27 cellular contexts compared by ENCODE assay signal in the genomic region with DNA sequence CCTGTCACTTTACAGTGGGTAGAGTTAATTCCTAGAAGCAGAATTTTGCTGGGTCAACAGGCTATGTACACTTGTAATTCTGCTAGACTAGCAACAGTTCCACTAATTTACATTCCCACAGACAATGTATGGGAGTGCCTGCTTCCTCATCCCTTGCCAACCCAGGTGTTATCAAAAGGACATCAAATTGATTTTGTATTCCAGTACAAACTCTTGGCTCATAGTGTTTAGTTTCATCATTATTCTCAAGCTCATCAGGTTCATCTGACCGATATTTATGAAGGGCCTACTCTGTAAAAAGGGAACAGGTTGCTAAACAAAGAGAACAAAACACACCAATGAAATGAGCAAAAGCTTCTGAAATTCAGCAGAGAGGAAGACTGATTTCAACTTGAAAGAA. TPM values are rescaled to one million over a fixed set of nuclear protein-coding genes. Genes with fewer than 3 reads are reported as not detected.
A peak's percentile ranks its signal among the peaks of the same experiment; 100 is the strongest.
DNase-seq lines count a peak whose midpoint lies in the region; ATAC-seq and TF ChIP-seq lines count a peak whose summit lies in the region.
"Had no signal": no experiment of that assay in that cellular context is flagged by ENCODE, and none has a peak within 500 bp of the region (broad histone marks: within the 10 kb centered on the region; RNA-seq: fewer than 3 reads in every experiment).

No MANE protein-coding gene starts in this region.

- H3K27ac ChIP-seq in OCI-LY3 (ENCODE audit: low read length) (peak overlapping the region; percentile 7; the same call in 1 of the 2 replicates), gastroesophageal sphincter (peak overlapping the region in 3 of 4 donors; percentile 77 to 88 (median 86)), tibial artery (peak overlapping the region; percentile 29 to 57)
- H3K27ac ChIP-seq: A549, psoas muscle had no signal

- peaks cover 50% of the 10 kb centered on the region for H3K36me3 Mint-ChIP-seq in activated naive CD4-positive, alpha-beta T cell treated with anti-CD3 and anti-CD28 coated beads, Interleukin-2, amount 10 ng/mL, durations not matched to agents 7 days and 5 days

- no peak overlapping the region for H3K9ac ChIP-seq in OCI-LY3 (ENCODE audit: low read length)

- peak overlapping the region; percentile 34 for H3K27ac Mint-ChIP-seq in activated naive CD4-positive, alpha-beta T cell treated with anti-CD3 and anti-CD28 coated beads, Interleukin-2, amount 10 ng/mL, durations not matched to agents 7 days and 5 days
- H3K27ac Mint-ChIP-seq: stimulated activated effector memory CD8-positive, alpha-beta T cell treated with anti-CD3 and anti-CD28 coated beads, Interleukin-12 subunit alpha, Interleukin-12 subunit beta, amount 100 ng/mL, for 72 hours had no signal

- no peak for TF ChIP-seq POLR2A in gastroesophageal sphincter (IDR thresholded peaks at IDR 0.05)

- H3K4me1 ChIP-seq in OCI-LY3 (ENCODE audit: low read length) (peaks cover 44% of the 10 kb centered on the region), gastroesophageal sphincter (peaks cover 16 to 90% (median 18%) of the 10 kb centered on the region in 3 donors), tibial artery (peaks cover 0 to 56% (median 24%) of the 10 kb centered on the region in 4 donors)

- no peak overlapping the region for H3K4me2 ChIP-seq in OCI-LY3 (ENCODE audit: low read length)
- H3K4me2 ChIP-seq: A549 had no signal

- no peak for TF ChIP-seq EP300 in gastroesophageal sphincter (IDR thresholded peaks at IDR 0.05)

- H3K4me3 ChIP-seq in OCI-LY3 (ENCODE audit: low read length) (no peak overlapping the region), gastroesophageal sphincter (no peak overlapping the region), tibial artery (no peak overlapping the region)
- H3K4me3 ChIP-seq: A549, coronary artery, K562, psoas muscle had no signal

- H3K4me3 Mint-ChIP-seq in activated naive CD4-positive, alpha-beta T cell treated with anti-CD3 and anti-CD28 coated beads, Interleukin-2, amount 10 ng/mL, durations not matched to agents 7 days and 5 days = no peak overlapping the region
- H3K4me3 Mint-ChIP-seq: activated CD4-positive, alpha-beta T cell treated with anti-CD3 and anti-CD28 coated beads, Interleukin-2, amount 10 ng/mL, durations not matched to agents 24 days and 14 days; activated T-helper 1 cell treated with anti-CD3 and anti-CD28 coated beads, Interleukin-12 subunit alpha, Interleukin-12 subunit beta, Interleukin-2, Interleukin-4 antibody, amounts not matched to agents 30 ng/mL and 10 ng/mL and 1 ng/mL, durations not matched to agents 14 hours and 24 hours and 36 hours; naive B cell; stimulated activated effector memory CD8-positive, alpha-beta T cell treated with anti-CD3 and anti-CD28 coated beads, Interleukin-12 subunit alpha, Interleukin-12 subunit beta, amount 100 ng/mL, for 72 hours had no signal

- H3K9me3 Mint-ChIP-seq in activated naive CD4-positive, alpha-beta T cell treated with anti-CD3 and anti-CD28 coated beads, Interleukin-2, amount 10 ng/mL, durations not matched to agents 7 days and 5 days = no peaks in the 10 kb centered on the region
- H3K9me3 Mint-ChIP-seq: activated CD4-positive, alpha-beta T cell treated with anti-CD3 and anti-CD28 coated beads, Interleukin-2, amount 10 ng/mL, durations not matched to agents 24 days and 14 days; activated T-helper 1 cell treated with anti-CD3 and anti-CD28 coated beads, Interleukin-12 subunit alpha, Interleukin-12 subunit beta, Interleukin-2, Interleukin-4 antibody, amounts not matched to agents 30 ng/mL and 10 ng/mL and 1 ng/mL, durations not matched to agents 14 hours and 24 hours and 36 hours; naive B cell; stimulated activated effector memory CD8-positive, alpha-beta T cell treated with anti-CD3 and anti-CD28 coated beads, Interleukin-12 subunit alpha, Interleukin-12 subunit beta, amount 100 ng/mL, for 72 hours had no signal

- H3K27me3 Mint-ChIP-seq in activated naive CD4-positive, alpha-beta T cell treated with anti-CD3 and anti-CD28 coated beads, Interleukin-2, amount 10 ng/mL, durations not matched to agents 7 days and 5 days = no peaks in the 10 kb centered on the region
- H3K27me3 Mint-ChIP-seq: activated CD4-positive, alpha-beta T cell treated with anti-CD3 and anti-CD28 coated beads, Interleukin-2, amount 10 ng/mL, durations not matched to agents 24 days and 14 days; naive B cell had no signal

- peaks cover 88% of the 10 kb centered on the region for H3K79me2 ChIP-seq in OCI-LY3 (ENCODE audit: low read length)

- DNase-seq in activated naive CD4-positive, alpha-beta T cell treated with anti-CD3 and anti-CD28 coated beads, Interleukin-2, amount 10 ng/mL, durations not matched to agents 7 days and 5 days = no peak
- DNase-seq in activated naive CD4-positive, alpha-beta T cell treated with Interleukin-2 at 50 U/mL for 16 hours = no peak
- DNase-seq in tibial artery = no peak
- no peak for DNase-seq in SHP77 (lab: John Stamatoyannopoulos, UW)
- DNase-seq in amniotic stem cell (lab: John Stamatoyannopoulos, UW) = no peak
- DNase-seq: caudate nucleus; effector memory CD4-positive, alpha-beta T cell; left ventricle myocardium superior; midbrain; naive B cell; NCI-H1092 treated with DMSO at 0.1 percent for 48 hours; NCI-H187; NCI-H510A; nucleus accumbens; psoas muscle; stimulated activated CD4-positive, alpha-beta T cell treated with anti-CD3 and anti-CD28 coated beads, Interleukin-15, amount 100 ng/mL, for 24 hours; SW 1271; T-helper 9 cell had no signal

- CTCF ChIA-PET in activated naive CD4-positive, alpha-beta T cell treated with anti-CD3 and anti-CD28 coated beads, Interleukin-2, amount 10 ng/mL, durations not matched to agents 7 days and 5 days (lab: Charles Lee) = interaction anchor here (1.3 to 2.7 kb wide), 3 partner anchors 11 to 63 kb away, joined by 3 to 10 read pairs (median 4); a partner anchor contains a TSS

- peaks cover 72% of the 10 kb centered on the region for H3K36me3 ChIP-seq in OCI-LY3 (replicated peaks; ENCODE audit: low read depth, low read length)
- H3K36me3 ChIP-seq in gastroesophageal sphincter = peaks cover 0 to 71% of the 10 kb centered on the region in 2 donors
- peaks cover 39 to 54% (median 46%) of the 10 kb centered on the region in 3 donors for H3K36me3 ChIP-seq in tibial artery

- TF ChIP-seq CTCF in OCI-LY3 (IDR thresholded peaks at IDR 0.05; ENCODE audit: low read depth, low read length) (no peak), gastroesophageal sphincter (IDR thresholded peaks at IDR 0.05) (no peak), tibial artery (IDR thresholded peaks at IDR 0.05) (no peak)

- ATAC-seq in gastroesophageal sphincter = no peak
- no peak for ATAC-seq in HG03039 (IDR thresholded peaks at IDR 0.05; ENCODE audit: unreplicated experiment)
- ATAC-seq: A549; K562; left ventricle myocardium superior; psoas muscle; stimulated activated effector memory CD8-positive, alpha-beta T cell treated with anti-CD3 and anti-CD28 coated beads, Interleukin-12 subunit alpha, Interleukin-12 subunit beta, amount 100 ng/mL, for 72 hours had no signal

- H4K20me1 ChIP-seq in OCI-LY3 (ENCODE audit: insufficient read depth, low read length) = peaks cover 30% of the 10 kb centered on the region; the same call in 1 of the 2 replicates

- H3K27me3 ChIP-seq in OCI-LY3 (ENCODE audit: low read depth, low read length) = no peaks in the 10 kb centered on the region
- H3K27me3 ChIP-seq in gastroesophageal sphincter = no peaks in the 10 kb centered on the region
- H3K27me3 ChIP-seq in tibial artery = no peaks in the 10 kb centered on the region

- H3K9me3 ChIP-seq in OCI-LY3 (ENCODE audit: insufficient read depth, low read length) = no peaks in the 10 kb centered on the region
- no peaks in the 10 kb centered on the region for H3K9me3 ChIP-seq in gastroesophageal sphincter
- no peaks in the 10 kb centered on the region for H3K9me3 ChIP-seq in tibial artery
- H3K9me3 ChIP-seq: A549, psoas muscle had no signal

- H2AFZ ChIP-seq in OCI-LY3 (ENCODE audit: low read depth, low read length) = no peak overlapping the region

- WGBS in gastroesophageal sphincter (ENCODE audit: low coverage in 1 of 2), 2 donors = 83% methylated on average over 1 of the region's 1 CpG; no CpG with 5 or more reads in 1 of the 2 donors

- H3K4me1 Mint-ChIP-seq in activated naive CD4-positive, alpha-beta T cell treated with anti-CD3 and anti-CD28 coated beads, Interleukin-2, amount 10 ng/mL, durations not matched to agents 7 days and 5 days = peaks cover 2% of the 10 kb centered on the region
- H3K4me1 Mint-ChIP-seq: naive B cell had no signal

- intact Hi-C loops in tibial artery (cut with DNase I; ENCODE audit: low total_unique reads) = loop anchor here (2.0 to 5.0 kb wide), 2 partner anchors 30 to 104 kb away; a partner anchor contains a TSS

RNA-seq across cellular contexts. Expression of a gene that starts 30.7 kb away (rescaled TPM):
- total RNA-seq in gastroesophageal sphincter = 100 to 1,000 TPM in 1 of 4 donors, 10 to 100 TPM in 3; 62.8 to 103 (median 96.6) TPM

Comparison
In these comparisons a context has a peak if more than half of its experiments do, and no peak if none do; other contexts are left out.
1. H3K27ac ChIP-seq: peak in every context shown above with its lines; median percentile 86 in gastroesophageal sphincter; 43 in tibial artery; 7 in OCI-LY3.